Comparison of ENCODE assay signal across 1 cellular context in genomic region chr18:57801379-57802165, GRCh38.
TF ChIP-seq lines count a peak whose summit lies in the region.

No MANE protein-coding gene starts in this region.

TF ChIP-seq in HCT116, 20 proteins besides CTCF, POLR2A, EP300 and RAD21 (continued from another document):
- no peak for TF ChIP-seq ZNF274 (IDR thresholded peaks at IDR 0.05; ENCODE audit: low read depth, low read length)
- TF ChIP-seq ELF1 (IDR thresholded peaks at IDR 0.05; ENCODE audit: borderline replicate concordance, low read depth): no peak
- no peak for TF ChIP-seq SIN3A (IDR thresholded peaks at IDR 0.05; ENCODE audit: low read depth)
- TF ChIP-seq CEBPB (IDR thresholded peaks at IDR 0.05; ENCODE audit: low read depth): no peak
- TF ChIP-seq JUND (IDR thresholded peaks at IDR 0.05): no peak
- TF ChIP-seq EZH2 (IDR thresholded peaks at IDR 0.05): no peak
